Comparison of ENCODE assay signal across 35 cellular contexts in the genomic region with DNA sequence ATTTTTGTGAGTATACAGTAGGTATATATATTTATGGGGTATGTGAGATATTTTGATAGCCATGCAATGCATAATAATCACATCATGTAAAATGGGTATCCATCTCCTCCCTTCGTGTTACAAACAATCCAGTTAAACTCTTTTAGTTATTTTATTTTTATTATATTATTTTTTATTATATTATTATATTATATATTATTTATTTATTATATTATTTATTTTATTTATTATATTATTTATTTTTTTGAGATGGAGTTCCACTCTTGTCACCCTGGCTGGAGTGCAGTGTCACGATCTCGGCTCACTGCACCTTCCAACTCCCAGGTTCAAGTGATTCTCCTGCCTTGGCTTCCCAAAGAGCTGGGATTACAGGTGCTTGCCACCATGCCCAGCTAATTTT.
"Had no signal": no experiment of that assay in that cellular context is flagged by ENCODE, and none has a peak within 500 bp of the region (broad histone marks: within the 10 kb centered on the region; RNA-seq: fewer than 3 reads in every experiment).

No MANE protein-coding gene starts in this region.

- H3K9ac ChIP-seq: KMS-11 had no signal

- H3K27ac ChIP-seq: KMS-11 had no signal

- H3K4me3 ChIP-seq: MG63 had no signal

- H3K27me3 ChIP-seq: MG63 had no signal

- DNase-seq: Karpas-422, Kasumi-1, KG1, MG63, MM.1S, MV-4-11, NCI-H1048, NCI-H1092, NCI-H1092 treated with DMSO at 0.1 percent for 48 hours, NCI-H1105, NCI-H1105 treated with DMSO at 0.1 percent for 48 hours, NCI-H1417, NCI-H1417 treated with DMSO at 0.1 percent for 48 hours, NCI-H1436, NCI-H1436 treated with DMSO at 0.1 percent for 48 hours, NCI-H146, NCI-H1694 treated with DMSO at 0.1 percent for 48 hours, NCI-H187, NCI-H187 treated with DMSO at 0.1 percent for 48 hours, NCI-H1930, NCI-H2029, NCI-H2029 treated with DMSO at 0.1 percent for 48 hours, NCI-H2081, NCI-H2081 treated with DMSO at 0.1 percent for 48 hours, NCI-H2107, NCI-H2171, NCI-H2171 treated with DMSO at 0.1 percent for 48 hours, NCI-H2227 treated with DMSO at 0.1 percent for 48 hours, NCI-H226, NCI-H345, NCI-H446, NCI-H446 treated with DMSO at 0.1 percent for 48 hours, NCI-H510A, NCI-H510A treated with DMSO at 0.1 percent for 48 hours had no signal
